ENCODE assay signal across 3 cellular contexts in genomic region chr3:166934879-166935278, GRCh38.
A peak's percentile ranks its signal among the peaks of the same experiment; 100 is the strongest.
TF ChIP-seq lines count a peak whose summit lies in the region.

No MANE protein-coding gene starts in this region.

TF ChIP-seq in A549, 52 proteins besides CTCF, POLR2A, EP300 and RAD21:
- TF ChIP-seq CBX2 (IDR thresholded peaks at IDR 0.05; ENCODE audit: borderline replicate concordance, low read depth) (no peak), HOXA7 (CRISPR knock-in tag; IDR thresholded peaks at IDR 0.05) (no peak), ESRRA (IDR thresholded peaks at IDR 0.05; ENCODE audit: borderline replicate concordance, low read length) (no peak), JUN (IDR thresholded peaks at IDR 0.05) (no peak), MAFK (IDR thresholded peaks at IDR 0.05; ENCODE audit: partially characterized antibody) (peak; percentile 82), FOSL2 (IDR thresholded peaks at IDR 0.05) (no peak), FOSL2 (CRISPR knock-in tag; IDR thresholded peaks at IDR 0.05) (no peak), ZSCAN20 (CRISPR knock-in tag; IDR thresholded peaks at IDR 0.05) (no peak)
- TF ChIP-seq, protein P1, sequence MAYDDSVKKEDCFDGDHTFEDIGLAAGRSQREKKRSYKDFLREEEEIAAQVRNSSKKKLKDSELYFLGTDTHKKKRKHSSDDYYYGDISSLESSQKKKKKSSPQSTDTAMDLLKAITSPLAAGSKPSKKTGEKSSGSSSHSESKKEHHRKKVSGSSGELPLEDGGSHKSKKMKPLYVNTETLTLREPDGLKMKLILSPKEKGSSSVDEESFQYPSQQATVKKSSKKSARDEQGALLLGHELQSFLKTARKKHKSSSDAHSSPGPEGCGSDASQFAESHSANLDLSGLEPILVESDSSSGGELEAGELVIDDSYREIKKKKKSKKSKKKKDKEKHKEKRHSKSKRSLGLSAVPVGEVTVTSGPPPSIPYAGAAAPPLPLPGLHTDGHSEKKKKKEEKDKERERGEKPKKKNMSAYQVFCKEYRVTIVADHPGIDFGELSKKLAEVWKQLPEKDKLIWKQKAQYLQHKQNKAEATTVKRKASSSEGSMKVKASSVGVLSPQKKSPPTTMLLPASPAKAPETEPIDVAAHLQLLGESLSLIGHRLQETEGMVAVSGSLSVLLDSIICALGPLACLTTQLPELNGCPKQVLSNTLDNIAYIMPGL (CRISPR knock-in tag; IDR thresholded peaks at IDR 0.05; ENCODE audit: borderline replicate concordance): no peak

TF ChIP-seq in IMR-90, 13 proteins besides CTCF, POLR2A, EP300 and RAD21:
- TF ChIP-seq MAFK (IDR thresholded peaks at IDR 0.05; ENCODE audit: low read depth, low read length) (peak; percentile 94), MAZ (IDR thresholded peaks at IDR 0.05; ENCODE audit: borderline replicate concordance, low read depth, low read length) (no peak), MXI1 (IDR thresholded peaks at IDR 0.05; ENCODE audit: borderline replicate concordance, low read depth, low read length) (no peak), FOS (IDR thresholded peaks at IDR 0.05; ENCODE audit: low read depth, low read length) (no peak)
- TF ChIP-seq, protein P2, sequence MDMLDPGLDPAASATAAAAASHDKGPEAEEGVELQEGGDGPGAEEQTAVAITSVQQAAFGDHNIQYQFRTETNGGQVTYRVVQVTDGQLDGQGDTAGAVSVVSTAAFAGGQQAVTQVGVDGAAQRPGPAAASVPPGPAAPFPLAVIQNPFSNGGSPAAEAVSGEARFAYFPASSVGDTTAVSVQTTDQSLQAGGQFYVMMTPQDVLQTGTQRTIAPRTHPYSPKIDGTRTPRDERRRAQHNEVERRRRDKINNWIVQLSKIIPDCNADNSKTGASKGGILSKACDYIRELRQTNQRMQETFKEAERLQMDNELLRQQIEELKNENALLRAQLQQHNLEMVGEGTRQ (IDR thresholded peaks at IDR 0.05; ENCODE audit: low read depth, low read length): no peak

TF ChIP-seq in H1, 55 proteins besides CTCF, POLR2A, EP300 and RAD21:
- TF ChIP-seq TAF7 (optimal IDR thresholded peaks at IDR 0.05; ENCODE audit: borderline replicate concordance, low read depth, low read length) (no peak), HDAC6 (IDR thresholded peaks at IDR 0.05; ENCODE audit: low read depth, low read length) (no peak), MAFK (IDR thresholded peaks at IDR 0.05; ENCODE audit: low read depth, low read length) (peak; percentile 23; the same call in 1 of the 2 replicates), KDM4A (IDR thresholded peaks at IDR 0.05; ENCODE audit: low read depth, low read length, severe bottlenecking) (no peak)
TF ChIP-seq in H1: peak in this region for 1.
